Comparison of ENCODE assay signal across 8 cellular contexts in genomic region chr21:24045775-24046215, GRCh38.
A peak's percentile ranks its signal among the peaks of the same experiment; 100 is the strongest.
DNase-seq lines count a peak whose midpoint lies in the region; ATAC-seq and TF ChIP-seq lines count a peak whose summit lies in the region.

No MANE protein-coding gene starts in this region.

- peaks cover 0 to 3% of the 10 kb centered on the region in 2 donors for H3K4me1 Mint-ChIP-seq in effector memory CD8-positive, alpha-beta T cell (ENCODE audit: low read depth in 2 of 2)

- no peak for TF ChIP-seq POLR2A in gastrocnemius medialis (IDR thresholded peaks at IDR 0.05)

- ATAC-seq in gastrocnemius medialis (peak; percentile 53 to 60), GM21528 (IDR thresholded peaks at IDR 0.05; ENCODE audit: low FRiP score, unreplicated experiment) (no peak), HG02840 (IDR thresholded peaks at IDR 0.05; ENCODE audit: low FRiP score, unreplicated experiment) (no peak)
- ATAC-seq in effector memory CD8-positive, alpha-beta T cell (replicated peaks) = no peak

- no peaks in the 10 kb centered on the region for H3K4me1 ChIP-seq in cardiac muscle cell (ENCODE audit: low read depth)
- no peaks in the 10 kb centered on the region for H3K4me1 ChIP-seq in gastrocnemius medialis

- in situ Hi-C loops in G401 (cut with HindIII; ENCODE audit: low sequenced_read_pairs) = no loop called here
- in situ Hi-C loops in gastrocnemius medialis (cut with MboI; ENCODE audit: low sequenced_read_pairs in 4 of 4) = no loop called here

- intact Hi-C loops in gastrocnemius medialis (cut with DNase I; ENCODE audit: low total_unique reads) = no loop called here

- peak; percentile 38 for TF ChIP-seq CTCF in LNCAP (IDR thresholded peaks at IDR 0.05)
- peak; percentile 48 for TF ChIP-seq CTCF in cardiac muscle cell (IDR thresholded peaks at IDR 0.05; ENCODE audit: low read depth, low read length)
- peak in 1 of 5 experiments; percentile 18 for TF ChIP-seq CTCF in gastrocnemius medialis (IDR thresholded peaks at IDR 0.05 in 4 of 5, conservative IDR thresholded peaks at IDR 0.05 in 1 of 5)

- H3K4me3 Mint-ChIP-seq in effector memory CD8-positive, alpha-beta T cell = no peak overlapping the region

- H3K36me3 Mint-ChIP-seq in effector memory CD8-positive, alpha-beta T cell (ENCODE audit: insufficient read depth) = no peaks in the 10 kb centered on the region

- H3K27me3 ChIP-seq in cardiac muscle cell = no peaks in the 10 kb centered on the region
- H3K27me3 ChIP-seq in gastrocnemius medialis = no peaks in the 10 kb centered on the region

- H3K36me3 ChIP-seq in cardiac muscle cell (no peaks in the 10 kb centered on the region), gastrocnemius medialis (no peaks in the 10 kb centered on the region)

- H3K27ac ChIP-seq in cardiac muscle cell (no peak overlapping the region), gastrocnemius medialis (no peak overlapping the region)

- H3K27me3 Mint-ChIP-seq in effector memory CD8-positive, alpha-beta T cell = no peaks in the 10 kb centered on the region

- peak; percentile 69 for DNase-seq in G401 (ENCODE audit: low spot score)
- peak; percentile 16 to 18 for DNase-seq in activated CD4-positive, alpha-beta T cell treated with anti-CD3 and anti-CD28 coated beads, Interleukin-2, amount 50 U/mL, for 48 hours
- DNase-seq in cardiac muscle cell (ENCODE audit: low read depth in 1 of 2, low spot score in 1 of 2) = peak; percentile 55 to 89
- DNase-seq in gastrocnemius medialis = peak in 1 of 2 donors; percentile 39
- DNase-seq in effector memory CD8-positive, alpha-beta T cell = no peak

- no peaks in the 10 kb centered on the region for H3K9me3 Mint-ChIP-seq in effector memory CD8-positive, alpha-beta T cell

- no peak overlapping the region for H3K4me3 ChIP-seq in cardiac muscle cell
- H3K4me3 ChIP-seq in gastrocnemius medialis = no peak overlapping the region

- H3K27ac Mint-ChIP-seq in effector memory CD8-positive, alpha-beta T cell = no peak overlapping the region

- H3K9me3 ChIP-seq in cardiac muscle cell (ENCODE audit: low read depth) = no peaks in the 10 kb centered on the region
- H3K9me3 ChIP-seq in gastrocnemius medialis = no peaks in the 10 kb centered on the region

Comparison
In these comparisons a context has a peak if more than half of its experiments do, and no peak if none do; other contexts are left out.
1. DNase-seq: peak in G401 (single experiment), activated CD4-positive, alpha-beta T cell treated with anti-CD3 and anti-CD28 coated beads, Interleukin-2, amount 50 U/mL, for 48 hours (2 of 2) and cardiac muscle cell (2 of 2); none in effector memory CD8-positive, alpha-beta T cell (0 of 3).
2. ATAC-seq: peak in gastrocnemius medialis (2 of 2); none in GM21528 (single experiment), effector memory CD8-positive, alpha-beta T cell (single experiment) and HG02840 (single experiment).